ENCODE assay signal across 13 cellular contexts in the genomic region with DNA sequence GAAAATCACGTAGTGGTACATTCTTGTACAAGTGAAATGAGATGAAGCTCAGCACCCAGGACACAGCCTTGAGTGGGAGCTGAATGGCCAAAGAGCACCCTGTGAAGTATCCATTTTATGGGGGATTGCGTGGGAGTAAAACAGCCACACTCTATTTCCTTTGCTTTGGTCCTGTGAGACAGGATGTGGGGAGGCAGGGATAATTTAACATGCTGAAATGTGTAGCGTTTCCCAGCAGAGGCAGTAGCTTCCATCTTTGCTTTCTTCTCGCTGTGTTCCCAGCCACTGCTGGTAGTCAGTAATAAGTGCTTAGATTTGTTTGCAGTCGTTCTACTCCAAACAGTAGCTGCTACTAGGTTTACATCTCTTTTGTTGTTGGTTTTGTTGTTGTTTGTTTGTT. TPM values are rescaled to one million over a fixed set of nuclear protein-coding genes. Genes with fewer than 3 reads are reported as not detected.
DNase-seq lines count a peak whose midpoint lies in the region; ATAC-seq lines count a peak whose summit lies in the region.
"Had no signal": no experiment of that assay in that cellular context is flagged by ENCODE, and none has a peak within 500 bp of the region (broad histone marks: within the 10 kb centered on the region; RNA-seq: fewer than 3 reads in every experiment).

No MANE protein-coding gene starts in this region.

- peak; percentile 30 for DNase-seq in activated naive CD4-positive, alpha-beta T cell treated with anti-CD3 and anti-CD28 coated beads, Interleukin-2, amount 10 ng/mL, durations not matched to agents 7 days and 5 days
- no peak for DNase-seq in activated naive CD4-positive, alpha-beta T cell treated with anti-CD3 and anti-CD28 coated beads, Interleukin-2, amount 50 U/mL, for 16 hours
- DNase-seq in T-helper 17 cell (no peak), dermis blood vessel endothelial cell (peak; percentile 36), SHP77 (lab: John Stamatoyannopoulos, UW) (no peak), NCI-H128 (lab: John Stamatoyannopoulos, UW; ENCODE audit: unreplicated experiment) (no peak)
- DNase-seq in stimulated activated naive CD8-positive, alpha-beta T cell treated with anti-CD3 and anti-CD28 coated beads, Interleukin-15, Interleukin-2, amounts not matched to agents 100 U/mL and 50 U/mL, for 24 hours, result no peak
- DNase-seq: activated CD4-positive, alpha-beta T cell treated with anti-CD3 and anti-CD28 coated beads, Interleukin-2, amount 50 U/mL, for 1 hour; NCI-H1105 treated with DMSO at 0.1 percent for 48 hours; NCI-H748 treated with DMSO at 0.1 percent for 48 hours; trophoblast cell had no signal

- H3K27ac Mint-ChIP-seq in activated naive CD4-positive, alpha-beta T cell treated with anti-CD3 and anti-CD28 coated beads, Interleukin-2, amount 10 ng/mL, durations not matched to agents 7 days and 5 days, result peak overlapping the region; percentile 80
- peak overlapping the region; percentile 80 for H3K27ac Mint-ChIP-seq in T-helper 17 cell

- H3K27me3 Mint-ChIP-seq in activated naive CD4-positive, alpha-beta T cell treated with anti-CD3 and anti-CD28 coated beads, Interleukin-2, amount 10 ng/mL, durations not matched to agents 7 days and 5 days, result no peaks in the 10 kb centered on the region
- H3K27me3 Mint-ChIP-seq in T-helper 17 cell, result peaks cover 14% of the 10 kb centered on the region

- ATAC-seq in T-helper 17 cell (no peak), HG02885 (IDR thresholded peaks at IDR 0.05; ENCODE audit: poor library complexity, unreplicated experiment) (no peak)
- peak; percentile 55 for ATAC-seq in stimulated activated naive CD8-positive, alpha-beta T cell treated with anti-CD3 and anti-CD28 coated beads, Interleukin-15, Interleukin-2, amounts not matched to agents 100 U/mL and 50 U/mL, for 24 hours
- ATAC-seq: sciatic nerve had no signal

- CTCF ChIA-PET in activated naive CD4-positive, alpha-beta T cell treated with anti-CD3 and anti-CD28 coated beads, Interleukin-2, amount 10 ng/mL, durations not matched to agents 7 days and 5 days (lab: Charles Lee), result interaction anchor here (0.6 to 1.8 kb wide), 11 partner anchors 10 to 346 kb away, joined by 3 to 7 read pairs (median 3); no protein-coding TSS in a partner anchor

- H3K9me3 ChIP-seq in T-helper 17 cell (ENCODE audit: control insufficient read depth, low read length, poor library complexity, severe bottlenecking), result no peaks in the 10 kb centered on the region

- peaks cover 2% of the 10 kb centered on the region for H3K36me3 Mint-ChIP-seq in activated naive CD4-positive, alpha-beta T cell treated with anti-CD3 and anti-CD28 coated beads, Interleukin-2, amount 10 ng/mL, durations not matched to agents 7 days and 5 days
- peaks cover 2% of the 10 kb centered on the region for H3K36me3 Mint-ChIP-seq in T-helper 17 cell (ENCODE audit: low read depth)

- no peaks in the 10 kb centered on the region for H3K9me3 Mint-ChIP-seq in activated naive CD4-positive, alpha-beta T cell treated with anti-CD3 and anti-CD28 coated beads, Interleukin-2, amount 10 ng/mL, durations not matched to agents 7 days and 5 days

- H3K4me3 Mint-ChIP-seq in activated naive CD4-positive, alpha-beta T cell treated with anti-CD3 and anti-CD28 coated beads, Interleukin-2, amount 10 ng/mL, durations not matched to agents 7 days and 5 days, result no peak overlapping the region
- no peak overlapping the region for H3K4me3 Mint-ChIP-seq in T-helper 17 cell

- H3K4me1 Mint-ChIP-seq in activated naive CD4-positive, alpha-beta T cell treated with anti-CD3 and anti-CD28 coated beads, Interleukin-2, amount 10 ng/mL, durations not matched to agents 7 days and 5 days, result peaks cover 49% of the 10 kb centered on the region
- peaks cover 27% of the 10 kb centered on the region for H3K4me1 Mint-ChIP-seq in T-helper 17 cell

RNA-seq across cellular contexts. Expression of a gene that starts 4.4 kb away (rescaled TPM):
- total RNA-seq in T-helper 17 cell (not detected), dermis blood vessel endothelial cell (0.19 TPM in 1 of 2 replicates, not detected in the other)
- total RNA-seq: sciatic nerve had no signal

Comparison
In these comparisons a context has a peak if more than half of its experiments do, and no peak if none do; other contexts are left out.
1. DNase-seq: peak in activated naive CD4-positive, alpha-beta T cell treated with anti-CD3 and anti-CD28 coated beads, Interleukin-2, amount 10 ng/mL, durations not matched to agents 7 days and 5 days (single experiment) and dermis blood vessel endothelial cell (single experiment); none in activated naive CD4-positive, alpha-beta T cell treated with anti-CD3 and anti-CD28 coated beads, Interleukin-2, amount 50 U/mL, for 16 hours (single experiment), T-helper 17 cell (0 of 3), stimulated activated naive CD8-positive, alpha-beta T cell treated with anti-CD3 and anti-CD28 coated beads, Interleukin-15, Interleukin-2, amounts not matched to agents 100 U/mL and 50 U/mL, for 24 hours (single experiment), SHP77 (0 of 2) and NCI-H128 (single experiment).